ENCODE assay signal across 10 cellular contexts in the genomic region with DNA sequence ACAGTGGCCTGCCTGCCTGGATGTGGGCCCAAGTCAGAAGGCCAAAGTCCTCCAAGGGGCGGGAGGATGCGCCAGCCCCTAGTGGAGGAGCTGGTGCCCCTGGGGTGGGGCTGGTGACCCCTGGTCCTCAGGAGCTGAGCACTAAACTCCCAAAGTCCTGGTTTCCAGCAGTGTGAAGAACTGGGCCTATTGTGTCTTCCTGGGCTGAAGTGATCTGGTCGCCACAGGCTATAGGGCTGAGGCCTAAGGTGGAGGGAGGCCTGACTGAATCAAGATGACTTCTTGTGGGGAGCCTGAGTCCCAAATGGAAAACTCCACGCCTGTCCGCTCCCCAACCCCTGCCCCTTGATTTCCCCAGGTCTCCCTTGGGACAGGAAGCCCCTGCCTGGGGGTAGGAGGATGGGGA. TPM values are rescaled to one million over a fixed set of nuclear protein-coding genes. Genes with fewer than 3 reads are reported as not detected.
DNase-seq lines count a peak whose midpoint lies in the region; ATAC-seq, FAIRE-seq and TF ChIP-seq lines count a peak whose summit lies in the region.
"Had no signal": no experiment of that assay in that cellular context is flagged by ENCODE, and none has a peak within 500 bp of the region (broad histone marks: within the 10 kb centered on the region; RNA-seq: fewer than 3 reads in every experiment).

No MANE protein-coding gene starts in this region.

- H3K4me1 ChIP-seq in endothelial cell of umbilical vein (ENCODE audit: control insufficient read depth, extremely low read depth, insufficient read depth, low read length) (peaks cover 24% of the 10 kb centered on the region), urinary bladder (ENCODE audit: insufficient read depth) (no peaks in the 10 kb centered on the region), Caco-2 (no peaks in the 10 kb centered on the region; the same call in 1 of the 2 replicates)

- H3K27me3 ChIP-seq in endothelial cell of umbilical vein (ENCODE audit: control insufficient read depth in 2 of 2, insufficient read depth in 2 of 2, low read length in 2 of 2) (no peaks in the 10 kb centered on the region), Caco-2 (replicated peaks; ENCODE audit: control insufficient read depth, insufficient read depth, low read length) (no peaks in the 10 kb centered on the region)

- H3K4me2 ChIP-seq in endothelial cell of umbilical vein (ENCODE audit: insufficient read depth, low read length) = peak overlapping the region; percentile 56

- peaks cover 15% of the 10 kb centered on the region for H3K79me2 ChIP-seq in endothelial cell of umbilical vein (ENCODE audit: control insufficient read depth, insufficient read depth, low read length)

- H4K20me1 ChIP-seq in endothelial cell of umbilical vein (replicated peaks; ENCODE audit: control insufficient read depth, extremely low read depth, insufficient read depth, low read length) = no peaks in the 10 kb centered on the region

- CTCF ChIA-PET in activated naive CD4-positive, alpha-beta T cell treated with anti-CD3 and anti-CD28 coated beads, Interleukin-2, amount 10 ng/mL, durations not matched to agents 7 days and 5 days (lab: Charles Lee) = interaction anchor here (4.4 kb wide), 1 partner anchor 235 kb away, joined by 78 read pairs; no protein-coding TSS in a partner anchor
- CTCF ChIA-PET in endothelial cell of umbilical vein (lab: Charles Lee) = interaction anchor here (3.9 kb wide), 1 partner anchor 235 kb away, joined by 237 read pairs; no protein-coding TSS in a partner anchor
- CTCF ChIA-PET in Caco-2 (lab: Charles Lee) = no interaction called here

- peak; percentile 49 for FAIRE-seq in endothelial cell of umbilical vein (lab: Jason Lieb, UNC)

- peak overlapping the region; percentile 62 for H3K27ac Mint-ChIP-seq in activated naive CD4-positive, alpha-beta T cell treated with anti-CD3 and anti-CD28 coated beads, Interleukin-2, amount 10 ng/mL, durations not matched to agents 7 days and 5 days
- peak overlapping the region; percentile 63 to 79 for H3K27ac Mint-ChIP-seq in natural killer cell treated with Interleukin-12 subunit alpha and Interleukin-12 subunit beta and Interleukin-15 and Interleukin-18, amount 100 ng/mL, for 72 hours
- H3K27ac Mint-ChIP-seq in Caco-2 (ENCODE audit: unreplicated experiment) = no peak overlapping the region

- POLR2A ChIA-PET in endothelial cell of umbilical vein (lab: Charles Lee) = interaction anchor here (2.1 kb wide), 1 partner anchor 13 kb away, joined by 5 read pairs; no protein-coding TSS in a partner anchor
- POLR2A ChIA-PET in Caco-2 (lab: Charles Lee) = interaction anchor here (0.6 kb wide), 1 partner anchor 138 kb away, joined by 3 read pairs; no protein-coding TSS in a partner anchor

- H3K4me1 Mint-ChIP-seq in activated naive CD4-positive, alpha-beta T cell treated with anti-CD3 and anti-CD28 coated beads, Interleukin-2, amount 10 ng/mL, durations not matched to agents 7 days and 5 days = peaks cover 32% of the 10 kb centered on the region
- peaks cover 30 to 46% of the 10 kb centered on the region in 2 donors for H3K4me1 Mint-ChIP-seq in natural killer cell treated with Interleukin-12 subunit alpha and Interleukin-12 subunit beta and Interleukin-15 and Interleukin-18, amount 100 ng/mL, for 72 hours (ENCODE audit: low read depth in 2 of 2)
- H3K4me1 Mint-ChIP-seq in Caco-2 (ENCODE audit: low read depth, unreplicated experiment) = no peaks in the 10 kb centered on the region

- H3K36me3 ChIP-seq in endothelial cell of umbilical vein (ENCODE audit: control insufficient read depth in 2 of 2, extremely low read depth in 1 of 2, insufficient read depth in 2 of 2, low read length in 2 of 2) (peaks cover 3 to 34% of the 10 kb centered on the region in 2 experiments), urinary bladder (ENCODE audit: insufficient read depth) (peaks cover 14% of the 10 kb centered on the region), Caco-2 (ENCODE audit: control insufficient read depth, insufficient read depth, low read length) (no peaks in the 10 kb centered on the region)

- ATAC-seq in natural killer cell treated with Interleukin-12 subunit alpha and Interleukin-12 subunit beta and Interleukin-15 and Interleukin-18, amount 100 ng/mL, for 72 hours = no peak
- ATAC-seq in GM21360 (IDR thresholded peaks at IDR 0.05; ENCODE audit: unreplicated experiment) = no peak

- intact Hi-C loops in endothelial cell of umbilical vein (cut with micrococcal nuclease) = loop anchor here (10.0 kb wide), 1 partner anchor 349 kb away; no protein-coding TSS in a partner anchor
- intact Hi-C loops in Caco-2 (cut with micrococcal nuclease; ENCODE audit: unreplicated experiment) = no loop called here

- peak overlapping the region; percentile 85 for H3K27ac ChIP-seq in endothelial cell of umbilical vein (ENCODE audit: insufficient read depth, low read depth, low read length)
- H3K27ac ChIP-seq in urinary bladder (ENCODE audit: low read depth) = peak overlapping the region; percentile 96

- H3K4me3 Mint-ChIP-seq in activated naive CD4-positive, alpha-beta T cell treated with anti-CD3 and anti-CD28 coated beads, Interleukin-2, amount 10 ng/mL, durations not matched to agents 7 days and 5 days = peak overlapping the region; percentile 40
- H3K4me3 Mint-ChIP-seq in natural killer cell treated with Interleukin-12 subunit alpha and Interleukin-12 subunit beta and Interleukin-15 and Interleukin-18, amount 100 ng/mL, for 72 hours = peak overlapping the region; percentile 45
- H3K4me3 Mint-ChIP-seq in Caco-2 (ENCODE audit: unreplicated experiment) = no peak overlapping the region

- H3K9me3 ChIP-seq in endothelial cell of umbilical vein (replicated peaks; ENCODE audit: control insufficient read depth, insufficient read depth, low read length) = no peaks in the 10 kb centered on the region
- no peaks in the 10 kb centered on the region for H3K9me3 ChIP-seq in Caco-2

- no peak overlapping the region for H2AFZ ChIP-seq in endothelial cell of umbilical vein (ENCODE audit: low read depth, low read length)

- DNase-seq in activated naive CD4-positive, alpha-beta T cell treated with anti-CD3 and anti-CD28 coated beads, Interleukin-2, amount 10 ng/mL, durations not matched to agents 7 days and 5 days = no peak
- no peak for DNase-seq in activated naive CD4-positive, alpha-beta T cell (lab: John Stamatoyannopoulos, UW)
- DNase-seq in endothelial cell of umbilical vein (ENCODE audit: low read depth, low spot score) (peak; percentile 44), Caco-2 (no peak), GM10266 (ENCODE audit: extremely low spot score) (no peak)
- no peak for DNase-seq in natural killer cell treated with Interleukin-12 subunit alpha and Interleukin-12 subunit beta and Interleukin-15 and Interleukin-18, amount 100 ng/mL, for 72 hours (ENCODE audit: low spot score)
- DNase-seq: amniotic stem cell, SIG-M5 had no signal

- WGBS in urinary bladder = 74% methylated on average over 5 of the region's 5 CpGs

- no peak for TF ChIP-seq POLR2A in endothelial cell of umbilical vein (IDR thresholded peaks at IDR 0.05; ENCODE audit: low read depth, low read length)

- H3K36me3 Mint-ChIP-seq in activated naive CD4-positive, alpha-beta T cell treated with anti-CD3 and anti-CD28 coated beads, Interleukin-2, amount 10 ng/mL, durations not matched to agents 7 days and 5 days = peaks cover 18% of the 10 kb centered on the region
- peaks cover 4% of the 10 kb centered on the region for H3K36me3 Mint-ChIP-seq in natural killer cell treated with Interleukin-12 subunit alpha and Interleukin-12 subunit beta and Interleukin-15 and Interleukin-18, amount 100 ng/mL, for 72 hours
- peaks cover 8% of the 10 kb centered on the region for H3K36me3 Mint-ChIP-seq in Caco-2 (ENCODE audit: insufficient read depth, unreplicated experiment)

- H3K4me3 ChIP-seq in endothelial cell of umbilical vein (replicated peaks in 1 of 3; ENCODE audit: insufficient read depth in 1 of 3, low read depth in 1 of 3, low read length in 3 of 3) = peak overlapping the region in 1 of 3 experiments; percentile 70
- peak overlapping the region; percentile 56 for H3K4me3 ChIP-seq in urinary bladder (ENCODE audit: low read depth, low read length)
- no peak overlapping the region for H3K4me3 ChIP-seq in Caco-2 (ENCODE audit: low read depth, low read length)

- TF ChIP-seq CTCF in endothelial cell of umbilical vein (IDR thresholded peaks at IDR 0.05; ENCODE audit: extremely low read depth in 1 of 2, insufficient read depth in 1 of 2, low read depth in 1 of 2, low read length in 2 of 2) (no peak), Caco-2 (IDR thresholded peaks at IDR 0.05; ENCODE audit: insufficient read depth in 1 of 2, low read depth in 1 of 2, low read length in 1 of 2, severe bottlenecking in 1 of 2, unreplicated experiment in 1 of 2) (no peak), GM10266 (IDR thresholded peaks at IDR 0.05; ENCODE audit: control insufficient read depth, insufficient read depth, low read depth, missing control alignments) (no peak)

- no peaks in the 10 kb centered on the region for H3K9me3 Mint-ChIP-seq in activated naive CD4-positive, alpha-beta T cell treated with anti-CD3 and anti-CD28 coated beads, Interleukin-2, amount 10 ng/mL, durations not matched to agents 7 days and 5 days
- H3K9me3 Mint-ChIP-seq in natural killer cell treated with Interleukin-12 subunit alpha and Interleukin-12 subunit beta and Interleukin-15 and Interleukin-18, amount 100 ng/mL, for 72 hours = no peaks in the 10 kb centered on the region
- no peaks in the 10 kb centered on the region for H3K9me3 Mint-ChIP-seq in Caco-2 (ENCODE audit: unreplicated experiment)

- H3K9me1 ChIP-seq in endothelial cell of umbilical vein (replicated peaks; ENCODE audit: control insufficient read depth, extremely low read depth, insufficient read depth, low read length) = no peaks in the 10 kb centered on the region

- dilution Hi-C loops in endothelial cell of umbilical vein (cut with MboI; ENCODE audit: extremely low pct_ligation_motif_present, low sequenced_read_pairs) = no loop called here

- peak overlapping the region; percentile 80 for H3K9ac ChIP-seq in endothelial cell of umbilical vein (replicated peaks; ENCODE audit: extremely low read depth, insufficient read depth, low read length)

- H3K27me3 Mint-ChIP-seq in activated naive CD4-positive, alpha-beta T cell treated with anti-CD3 and anti-CD28 coated beads, Interleukin-2, amount 10 ng/mL, durations not matched to agents 7 days and 5 days = no peaks in the 10 kb centered on the region
- H3K27me3 Mint-ChIP-seq in natural killer cell treated with Interleukin-12 subunit alpha and Interleukin-12 subunit beta and Interleukin-15 and Interleukin-18, amount 100 ng/mL, for 72 hours = no peaks in the 10 kb centered on the region
- no peaks in the 10 kb centered on the region for H3K27me3 Mint-ChIP-seq in Caco-2 (ENCODE audit: insufficient read depth, unreplicated experiment)

- BruUV-seq in endothelial cell of umbilical vein (replicated peaks; lab: Mats Ljungman, UMichigan) (TSS peak; percentile 67), Caco-2 (replicated peaks; lab: Mats Ljungman, UMichigan) (no TSS peak)

RNA-seq across cellular contexts. Expression of gene FES, which starts 0.8 kb away (rescaled TPM):
- total RNA-seq in endothelial cell of umbilical vein (51.0 and 58.1 TPM in 2 replicates), urinary bladder (27.0 TPM), Caco-2 (2022) (1.7 and 1.8 TPM in 2 replicates)
- polyA plus RNA-seq in endothelial cell of umbilical vein (41.5 and 55.7 TPM in 2 replicates), urinary bladder (30.0 TPM)
- 18.9 and 25.9 TPM in 2 replicates for polyA plus RNA-seq in endothelial cell of umbilical vein (2011; cell fraction: cytosol; rRNA removed)
- 161 and 177 TPM in 2 replicates for polyA plus RNA-seq in endothelial cell of umbilical vein (2011; cell fraction: nucleus; rRNA removed)
- 27.7 and 29.2 TPM in 2 replicates for polyA plus RNA-seq in endothelial cell of umbilical vein (2012)
- 30.5 and 44.9 TPM in 2 replicates for polyA minus RNA-seq in endothelial cell of umbilical vein
- polyA minus RNA-seq in endothelial cell of umbilical vein (2011; cell fraction: cytosol; rRNA and poly(A)+ RNA removed) = not detected
- polyA minus RNA-seq in endothelial cell of umbilical vein (2011; cell fraction: nucleus; rRNA and poly(A)+ RNA removed) = 38.1 and 49.3 TPM in 2 replicates
- total RNA-seq in natural killer cell treated with Interleukin-12 subunit alpha and Interleukin-12 subunit beta and Interleukin-15 and Interleukin-18, amount 100 ng/mL, for 72 hours = 100 to 1,000 TPM; 139 to 140 TPM

RNA-seq across cellular contexts. Expression of gene FURIN, which starts 15.1 kb away (rescaled TPM):
- 131 and 145 TPM in 2 replicates for total RNA-seq in endothelial cell of umbilical vein
- polyA plus RNA-seq in endothelial cell of umbilical vein = 77.4 and 96.9 TPM in 2 replicates
- 63.5 and 73.8 TPM in 2 replicates for polyA plus RNA-seq in endothelial cell of umbilical vein (2011; cell fraction: cytosol; rRNA removed)
- polyA plus RNA-seq in endothelial cell of umbilical vein (2011; cell fraction: nucleus; rRNA removed) = 43.0 and 46.4 TPM in 2 replicates
- polyA plus RNA-seq in endothelial cell of umbilical vein (2012) = 95.2 and 109 TPM in 2 replicates
- polyA minus RNA-seq in endothelial cell of umbilical vein = 68.7 and 78.2 TPM in 2 replicates
- 30.7 TPM for polyA minus RNA-seq in endothelial cell of umbilical vein (2011; cell fraction: cytosol; rRNA and poly(A)+ RNA removed)
- polyA minus RNA-seq in endothelial cell of umbilical vein (2011; cell fraction: nucleus; rRNA and poly(A)+ RNA removed) = 20.4 and 25.7 TPM in 2 replicates
- 100 to 1,000 TPM; 528 to 679 TPM for total RNA-seq in natural killer cell treated with Interleukin-12 subunit alpha and Interleukin-12 subunit beta and Interleukin-15 and Interleukin-18, amount 100 ng/mL, for 72 hours
- total RNA-seq in urinary bladder = 10.5 TPM
- 53.7 TPM for polyA plus RNA-seq in urinary bladder
- 41.5 and 43.0 TPM in 2 replicates for total RNA-seq in Caco-2 (2022)

RNA-seq across cellular contexts. Expression of gene MAN2A2, which starts 19.6 kb away (rescaled TPM):
- total RNA-seq in endothelial cell of umbilical vein (52.1 and 60.9 TPM in 2 replicates), urinary bladder (19.4 TPM), Caco-2 (2022) (64.9 and 69.8 TPM in 2 replicates)
- polyA plus RNA-seq in endothelial cell of umbilical vein (77.7 and 106 TPM in 2 replicates), urinary bladder (31.4 TPM)
- polyA plus RNA-seq in endothelial cell of umbilical vein (2011; cell fraction: cytosol; rRNA removed) = 44.3 and 51.6 TPM in 2 replicates
- 343 and 437 TPM in 2 replicates for polyA plus RNA-seq in endothelial cell of umbilical vein (2011; cell fraction: nucleus; rRNA removed)
- 26.6 and 30.2 TPM in 2 replicates for polyA plus RNA-seq in endothelial cell of umbilical vein (2012)
- 117 and 125 TPM in 2 replicates for polyA minus RNA-seq in endothelial cell of umbilical vein
- polyA minus RNA-seq in endothelial cell of umbilical vein (2011; cell fraction: cytosol; rRNA and poly(A)+ RNA removed) = 28.1 TPM
- polyA minus RNA-seq in endothelial cell of umbilical vein (2011; cell fraction: nucleus; rRNA and poly(A)+ RNA removed) = 75.6 and 91.6 TPM in 2 replicates
- 100 to 1,000 TPM; 172 to 244 TPM for total RNA-seq in natural killer cell treated with Interleukin-12 subunit alpha and Interleukin-12 subunit beta and Interleukin-15 and Interleukin-18, amount 100 ng/mL, for 72 hours

RNA-seq across cellular contexts. Expression of gene HDDC3, which starts 48.8 kb away (rescaled TPM):
- total RNA-seq in endothelial cell of umbilical vein (12.3 and 16.0 TPM in 2 replicates), urinary bladder (6.8 TPM), Caco-2 (2022) (20.0 and 21.6 TPM in 2 replicates)
- polyA plus RNA-seq in endothelial cell of umbilical vein (20.2 and 21.8 TPM in 2 replicates), urinary bladder (9.7 TPM)
- polyA plus RNA-seq in endothelial cell of umbilical vein (2011; cell fraction: cytosol; rRNA removed) = 18.9 and 19.0 TPM in 2 replicates
- polyA plus RNA-seq in endothelial cell of umbilical vein (2011; cell fraction: nucleus; rRNA removed) = 10.1 and 11.8 TPM in 2 replicates
- polyA plus RNA-seq in endothelial cell of umbilical vein (2012) = 13.1 and 15.1 TPM in 2 replicates
- polyA minus RNA-seq in endothelial cell of umbilical vein = 12.8 TPM in 2 replicates
- polyA minus RNA-seq in endothelial cell of umbilical vein (2011; cell fraction: cytosol; rRNA and poly(A)+ RNA removed) = 13.5 TPM
- 3.1 and 3.9 TPM in 2 replicates for polyA minus RNA-seq in endothelial cell of umbilical vein (2011; cell fraction: nucleus; rRNA and poly(A)+ RNA removed)
- total RNA-seq in natural killer cell treated with Interleukin-12 subunit alpha and Interleukin-12 subunit beta and Interleukin-15 and Interleukin-18, amount 100 ng/mL, for 72 hours = 10 to 100 TPM; 23.4 to 30.5 TPM

RNA-seq across cellular contexts. Expression of gene UNC45A, which starts 51.6 kb away (rescaled TPM):
- total RNA-seq in endothelial cell of umbilical vein (106 and 108 TPM in 2 replicates), urinary bladder (37.2 TPM), Caco-2 (2022) (62.6 and 63.8 TPM in 2 replicates)
- polyA plus RNA-seq in endothelial cell of umbilical vein (103 and 111 TPM in 2 replicates), urinary bladder (110 TPM)
- polyA plus RNA-seq in endothelial cell of umbilical vein (2011; cell fraction: cytosol; rRNA removed) = 85.2 and 85.7 TPM in 2 replicates
- polyA plus RNA-seq in endothelial cell of umbilical vein (2011; cell fraction: nucleus; rRNA removed) = 175 and 176 TPM in 2 replicates
- polyA plus RNA-seq in endothelial cell of umbilical vein (2012) = 80.0 and 83.1 TPM in 2 replicates
- 108 and 130 TPM in 2 replicates for polyA minus RNA-seq in endothelial cell of umbilical vein
- 56.5 TPM for polyA minus RNA-seq in endothelial cell of umbilical vein (2011; cell fraction: cytosol; rRNA and poly(A)+ RNA removed)
- 45.1 and 71.0 TPM in 2 replicates for polyA minus RNA-seq in endothelial cell of umbilical vein (2011; cell fraction: nucleus; rRNA and poly(A)+ RNA removed)
- total RNA-seq in natural killer cell treated with Interleukin-12 subunit alpha and Interleukin-12 subunit beta and Interleukin-15 and Interleukin-18, amount 100 ng/mL, for 72 hours = 10 to 100 TPM; 81.9 to 95.3 TPM
